8 cellular contexts compared by ENCODE assay signal in genomic region chr6:13355969-13356368, GRCh38. TPM values are rescaled to one million over a fixed set of nuclear protein-coding genes. Genes with fewer than 3 reads are reported as not detected.
DNase-seq lines count a peak whose midpoint lies in the region; ATAC-seq, FAIRE-seq and TF ChIP-seq lines count a peak whose summit lies in the region.

No MANE protein-coding gene starts in this region.

- POLR2A ChIA-PET in GM12878 (lab: Charles Lee): interaction anchor here (0.8 to 7.0 kb wide), 10 partner anchors 15 to 75 kb away, joined by 3 to 45 read pairs (median 6); no protein-coding TSS in a partner anchor

- BruUV-seq in GM12878 (replicated peaks; lab: Mats Ljungman, UMichigan): no TSS peak

- 0% methylated on average over 3 of the region's 3 CpGs for WGBS in GM12878 (ENCODE audit: insufficient coverage, insufficient replicate concordance, low lambda C conversion rate, missing lambda C conversion rate)

- ATAC-seq in GM21447 (IDR thresholded peaks at IDR 0.05; ENCODE audit: unreplicated experiment) (peak; percentile 85), HG03575 (IDR thresholded peaks at IDR 0.05; ENCODE audit: extremely low read depth, insufficient number of reproducible peaks, low FRiP score, unreplicated experiment) (peak; percentile 80), GM12878 (peak; percentile 90), gastrocnemius medialis (no peak)

- H3K79me2 ChIP-seq in GM12878 (ENCODE audit: control insufficient read depth, insufficient read depth, low read length): no peaks in the 10 kb centered on the region

- peak overlapping the region; percentile 99 for H3K4me2 ChIP-seq in GM12878 (ENCODE audit: control insufficient read depth, insufficient read depth)

- intact Hi-C loops in GM12878 (cut with micrococcal nuclease; ENCODE audit: unreplicated experiment) (loop anchor here (1.0 kb wide), 2 partner anchors 19 to 72 kb away; no protein-coding TSS in a partner anchor), gastrocnemius medialis (cut with DNase I; ENCODE audit: low total_unique reads) (no loop called here), left ventricle myocardium inferior (cut with micrococcal nuclease) (no loop called here)

- DNase-seq in GM12892 (ENCODE audit: insufficient read length) (peak; percentile 44), GM12878 (ENCODE audit: low read depth, low spot score) (peak; percentile 92), occipital lobe (lab: John Stamatoyannopoulos, UW) (no peak), gastrocnemius medialis (no peak), left ventricle myocardium inferior (no peak)
- no peak for DNase-seq in activated CD8-positive, alpha-beta memory T cell treated with anti-CD3 and anti-CD28 coated beads, Interleukin-2, amount 50 U/mL, for 48 hours

- H2AFZ ChIP-seq in GM12878 (ENCODE audit: control insufficient read depth, low read depth, low read length): no peak overlapping the region; the same call in 1 of the 2 replicates

- FAIRE-seq in GM12892 (lab: Jason Lieb, UNC) (peak; percentile 68), GM12878 (lab: Jason Lieb, UNC) (peak; percentile 91)

- CTCF ChIA-PET in GM12878 (lab: Yijun Ruan, JAX): interaction anchor here (1.5 to 6.4 kb wide), 10 partner anchors 12 to 219 kb away, joined by 4 to 41 read pairs (median 17); partner anchors contain the start of gene SIRT5

- peak; percentile 25; the same call in 1 of the 2 replicates for TF ChIP-seq RAD21 in GM12878 (IDR thresholded peaks at IDR 0.05; ENCODE audit: insufficient read depth, low read depth, low read length)

- TF ChIP-seq EP300 in GM12878 (IDR thresholded peaks at IDR 0.05; ENCODE audit: borderline replicate concordance in 1 of 2, control insufficient read depth in 1 of 2, low read depth in 2 of 2, low read length in 2 of 2): peak in 1 of 2 experiments; percentile 77; a peak in 1 of 4 replicates

- no peaks in the 10 kb centered on the region for H3K9me3 ChIP-seq in GM12878 (replicated peaks; ENCODE audit: control insufficient read depth, insufficient read depth, low read length)
- H3K9me3 ChIP-seq in gastrocnemius medialis: no peaks in the 10 kb centered on the region
- no peaks in the 10 kb centered on the region for H3K9me3 ChIP-seq in left ventricle myocardium inferior (replicated peaks)

- RAD21 ChIA-PET in GM12878 (lab: Charles Lee; ENCODE audit: unreplicated experiment): interaction anchor here (1.0 to 7.2 kb wide), 21 partner anchors 12 to 219 kb away, joined by 3 to 126 read pairs (median 9); partner anchors contain the start of genes SIRT5 and TBC1D7

- H3K27ac ChIP-seq in GM12878 (ENCODE audit: control insufficient read depth, insufficient read depth) (peak overlapping the region; percentile 94), gastrocnemius medialis (no peak overlapping the region), left ventricle myocardium inferior (replicated peaks) (no peak overlapping the region)

- H3K27me3 ChIP-seq in GM12878 (replicated peaks in 1 of 2; ENCODE audit: control insufficient read depth in 2 of 2, insufficient read depth in 2 of 2, low read length in 1 of 2) (no peaks in the 10 kb centered on the region), gastrocnemius medialis (no peaks in the 10 kb centered on the region), left ventricle myocardium inferior (ENCODE audit: low read depth) (no peaks in the 10 kb centered on the region)

- in situ Hi-C loops in GM12878 (cut with MboI) (no loop called here), gastrocnemius medialis (cut with MboI; ENCODE audit: low sequenced_read_pairs in 4 of 4) (no loop called here)

- TF ChIP-seq CTCF in GM12878 (IDR thresholded peaks at IDR 0.05 in 2 of 3, conservative IDR thresholded peaks at IDR 0.05 in 1 of 3; ENCODE audit: control insufficient read depth in 2 of 3, extremely low read depth in 1 of 3, insufficient read depth in 1 of 3, low read depth in 3 of 3, low read length in 3 of 3): no peak
- TF ChIP-seq CTCF in gastrocnemius medialis (IDR thresholded peaks at IDR 0.05 in 4 of 5, conservative IDR thresholded peaks at IDR 0.05 in 1 of 5): no peak
- TF ChIP-seq CTCF in left ventricle myocardium inferior (IDR thresholded peaks at IDR 0.05; ENCODE audit: borderline replicate concordance): no peak

- SMC1A ChIA-PET in GM12878 (lab: Charles Lee; ENCODE audit: uncharacterized antibody, unreplicated experiment): interaction anchor here (0.7 to 11.1 kb wide), 16 partner anchors 15 to 219 kb away, joined by 3 to 178 read pairs (median 6); no protein-coding TSS in a partner anchor

- H3K4me3 ChIP-seq in GM12878 (peak overlapping the region; percentile 58), gastrocnemius medialis (no peak overlapping the region), left ventricle myocardium inferior (no peak overlapping the region)

- H3K4me1 ChIP-seq in GM12878 (ENCODE audit: control insufficient read depth, insufficient read depth, low read length) (peaks cover 36% of the 10 kb centered on the region), gastrocnemius medialis (peaks cover 0 to 14% of the 10 kb centered on the region in 2 donors), left ventricle myocardium inferior (peaks cover 60% of the 10 kb centered on the region)

- H3K9ac ChIP-seq in GM12878 (ENCODE audit: control insufficient read depth, insufficient read depth, low read length): peak overlapping the region; percentile 49

- no peaks in the 10 kb centered on the region for H4K20me1 ChIP-seq in GM12878 (ENCODE audit: control insufficient read depth, insufficient read depth)

- no peaks in the 10 kb centered on the region for H3K36me3 ChIP-seq in GM12878 (ENCODE audit: control insufficient read depth in 2 of 2, insufficient read depth in 2 of 2, low read length in 1 of 2)
- H3K36me3 ChIP-seq in gastrocnemius medialis: no peaks in the 10 kb centered on the region
- H3K36me3 ChIP-seq in left ventricle myocardium inferior: no peaks in the 10 kb centered on the region

- TF ChIP-seq POLR2A in GM12892 (IDR thresholded peaks at IDR 0.05; ENCODE audit: low read depth, low read length) (no peak), GM12878 (IDR thresholded peaks at IDR 0.05; ENCODE audit: low read depth, low read length) (no peak), gastrocnemius medialis (IDR thresholded peaks at IDR 0.05) (no peak)

TF ChIP-seq in GM12878, 131 proteins besides CTCF, POLR2A, EP300 and RAD21 (continues in another document):
- TF ChIP-seq NFIC (IDR thresholded peaks at IDR 0.05; ENCODE audit: low read depth, low read length) (peak; percentile 88), TCF3 (IDR thresholded peaks at IDR 0.05; ENCODE audit: borderline replicate concordance, insufficient read depth, low read depth, low read length) (peak; percentile 44; the same call in 1 of the 2 replicates), SRF (IDR thresholded peaks at IDR 0.05; ENCODE audit: low read depth in 2 of 2, low read length in 2 of 2) (no peak), CREB1 (IDR thresholded peaks at IDR 0.05; ENCODE audit: low read depth) (peak; percentile 80), ZNF207 (IDR thresholded peaks at IDR 0.05; ENCODE audit: borderline replicate concordance) (no peak), EGR1 (IDR thresholded peaks at IDR 0.05; ENCODE audit: borderline replicate concordance in 1 of 2, low read depth in 2 of 2, low read length in 2 of 2) (peak in 1 of 2 experiments; percentile 62; a peak in 2 of 3 replicates)
- TF ChIP-seq, protein P1, sequence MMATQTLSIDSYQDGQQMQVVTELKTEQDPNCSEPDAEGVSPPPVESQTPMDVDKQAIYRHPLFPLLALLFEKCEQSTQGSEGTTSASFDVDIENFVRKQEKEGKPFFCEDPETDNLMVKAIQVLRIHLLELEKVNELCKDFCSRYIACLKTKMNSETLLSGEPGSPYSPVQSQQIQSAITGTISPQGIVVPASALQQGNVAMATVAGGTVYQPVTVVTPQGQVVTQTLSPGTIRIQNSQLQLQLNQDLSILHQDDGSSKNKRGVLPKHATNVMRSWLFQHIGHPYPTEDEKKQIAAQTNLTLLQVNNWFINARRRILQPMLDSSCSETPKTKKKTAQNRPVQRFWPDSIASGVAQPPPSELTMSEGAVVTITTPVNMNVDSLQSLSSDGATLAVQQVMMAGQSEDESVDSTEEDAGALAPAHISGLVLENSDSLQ (IDR thresholded peaks at IDR 0.05): peak; percentile 45; the same call in 1 of the 2 replicates

RNA-seq across cellular contexts. Expression of gene TBC1D7, which starts 27.6 kb away (rescaled TPM):
- 38.1 TPM for polyA plus RNA-seq in GM12892 (2012; ENCODE audit: missing spikeins)
- 62.0 and 68.8 TPM in 2 replicates for total RNA-seq in GM12878 (2013; cell fraction: nucleolus; rRNA removed)
- 20.8 and 24.6 TPM in 2 replicates for total RNA-seq in GM12878 (2014; rRNA removed)
- 19.8 and 21.9 TPM in 2 replicates for total RNA-seq in GM12878 (2014; rRNA removed; fragmentation: Illumina TruSeq; extraction: Trizol)
- 21.0 and 23.1 TPM in 2 replicates for total RNA-seq in GM12878 (2021)
- 24.3 TPM for polyA plus RNA-seq in GM12878 (2011; ENCODE audit: low read depth)
- polyA plus RNA-seq in GM12878 (2011; rRNA removed): 51.7 and 63.8 TPM in 2 replicates
- polyA plus RNA-seq in GM12878 (2011; cell fraction: cytosol; rRNA removed): 28.9 and 39.1 TPM in 2 replicates
- 34.2 and 40.4 TPM in 2 replicates for polyA plus RNA-seq in GM12878 (2011; cell fraction: nucleus; rRNA removed)
- polyA plus RNA-seq in GM12878 (2012): 21.2 and 26.7 TPM in 2 replicates
- polyA plus RNA-seq in GM12878 (2014; fragmentation: Illumina TruSeq; extraction: Trizol): 23.7 and 26.0 TPM in 2 replicates
- 10 to 100 TPM; 36.5 to 39.3 TPM for polyA plus RNA-seq in GM12878 (2014; fragmentation: Nextera tagmentation; extraction: Ambion mirVana)
- polyA plus RNA-seq in GM12878 (2014; rRNA removed): 20.1 and 20.9 TPM in 2 replicates
- polyA plus RNA-seq in GM12878 (2016; fragmentation: Nextera tagmentation; extraction: Ambion mirVana): 10 to 100 TPM; 57.7 to 65.9 TPM
- 35.0 and 64.7 TPM in 2 replicates for polyA minus RNA-seq in GM12878 (2011; rRNA and poly(A)+ RNA removed)
- 12.4 and 14.1 TPM in 2 replicates for polyA minus RNA-seq in GM12878 (2011; cell fraction: cytosol; rRNA and poly(A)+ RNA removed)
- 38.0 and 56.2 TPM in 2 replicates for polyA minus RNA-seq in GM12878 (2011; cell fraction: nucleus; rRNA and poly(A)+ RNA removed)
- 41.8 TPM for total RNA-seq in occipital lobe
- 10 to 100 TPM in 1 of 4 donors, 1 to 10 TPM in 3; 5.7 to 14.9 (median 6.6) TPM for total RNA-seq in gastrocnemius medialis
- total RNA-seq in left ventricle myocardium inferior: 40.2 TPM

Comparison
In these comparisons a context has a peak if more than half of its experiments do, and no peak if none do; other contexts are left out.
1. DNase-seq: peak in GM12892 (single experiment) and GM12878 (single experiment); none in occipital lobe (single experiment), activated CD8-positive, alpha-beta memory T cell treated with anti-CD3 and anti-CD28 coated beads, Interleukin-2, amount 50 U/mL, for 48 hours (single experiment), gastrocnemius medialis (0 of 2) and left ventricle myocardium inferior (single experiment).
2. ATAC-seq: peak in GM21447 (single experiment), HG03575 (single experiment) and GM12878 (single experiment); none in gastrocnemius medialis (0 of 2).